ENCODE assay signal across 8 cellular contexts in genomic region chr1:66981679-66982078, GRCh38. TPM values are rescaled to one million over a fixed set of nuclear protein-coding genes. Genes with fewer than 3 reads are reported as not detected.
DNase-seq lines count a peak whose midpoint lies in the region; ATAC-seq and TF ChIP-seq lines count a peak whose summit lies in the region.

No MANE protein-coding gene starts in this region.

- no peak for TF ChIP-seq CTCF in GM20000 (IDR thresholded peaks at IDR 0.05; ENCODE audit: extremely low read depth, missing control alignments)

- DNase-seq in GM20000 (ENCODE audit: low spot score) (peak; percentile 7), left cardiac atrium (no peak), NCI-H187 treated with DMSO at 0.1 percent for 48 hours (lab: John Stamatoyannopoulos, UW) (no peak), amniotic stem cell (lab: John Stamatoyannopoulos, UW) (no peak), NCI-H510A treated with DMSO at 0.1 percent for 48 hours (lab: John Stamatoyannopoulos, UW) (no peak)
- DNase-seq in activated CD4-positive, alpha-beta T cell treated with anti-CD3 and anti-CD28 coated beads, Interleukin-2, amount 50 U/mL, for 48 hours, result peak; percentile 20 to 37
- peak in 2 of 3 experiments; percentile 10 to 22 for DNase-seq in stimulated activated CD4-positive, alpha-beta T cell treated with anti-CD3 and anti-CD28 coated beads, TNF-alpha, amount 100 ng/mL, for 4 hours (ENCODE audit: low read depth in 3 of 3)

- intact Hi-C loops in left cardiac atrium (cut with DNase I), result no loop called here

- peak; percentile 56 to 71 for ATAC-seq in left cardiac atrium
- no peak for ATAC-seq in GM19455 (IDR thresholded peaks at IDR 0.05; ENCODE audit: unreplicated experiment)

RNA-seq across cellular contexts. Expression of gene MIER1, which starts 56.9 kb away (rescaled TPM):
- 10 to 100 TPM; 19.9 to 27.5 TPM for total RNA-seq in left cardiac atrium

RNA-seq across cellular contexts. Expression of gene DNAI4, which starts 57.0 kb away (rescaled TPM):
- 10 to 100 TPM; 10.3 to 17.5 TPM for total RNA-seq in left cardiac atrium

Comparison
In these comparisons a context has a peak if more than half of its experiments do, and no peak if none do; other contexts are left out.
1. DNase-seq: peak in GM20000 (single experiment), activated CD4-positive, alpha-beta T cell treated with anti-CD3 and anti-CD28 coated beads, Interleukin-2, amount 50 U/mL, for 48 hours (2 of 2) and stimulated activated CD4-positive, alpha-beta T cell treated with anti-CD3 and anti-CD28 coated beads, TNF-alpha, amount 100 ng/mL, for 4 hours (2 of 3); none in left cardiac atrium (single experiment), NCI-H187 treated with DMSO at 0.1 percent for 48 hours (single experiment), amniotic stem cell (single experiment) and NCI-H510A treated with DMSO at 0.1 percent for 48 hours (single experiment).